Comparison of ENCODE assay signal across 17 cellular contexts in the genomic region with DNA sequence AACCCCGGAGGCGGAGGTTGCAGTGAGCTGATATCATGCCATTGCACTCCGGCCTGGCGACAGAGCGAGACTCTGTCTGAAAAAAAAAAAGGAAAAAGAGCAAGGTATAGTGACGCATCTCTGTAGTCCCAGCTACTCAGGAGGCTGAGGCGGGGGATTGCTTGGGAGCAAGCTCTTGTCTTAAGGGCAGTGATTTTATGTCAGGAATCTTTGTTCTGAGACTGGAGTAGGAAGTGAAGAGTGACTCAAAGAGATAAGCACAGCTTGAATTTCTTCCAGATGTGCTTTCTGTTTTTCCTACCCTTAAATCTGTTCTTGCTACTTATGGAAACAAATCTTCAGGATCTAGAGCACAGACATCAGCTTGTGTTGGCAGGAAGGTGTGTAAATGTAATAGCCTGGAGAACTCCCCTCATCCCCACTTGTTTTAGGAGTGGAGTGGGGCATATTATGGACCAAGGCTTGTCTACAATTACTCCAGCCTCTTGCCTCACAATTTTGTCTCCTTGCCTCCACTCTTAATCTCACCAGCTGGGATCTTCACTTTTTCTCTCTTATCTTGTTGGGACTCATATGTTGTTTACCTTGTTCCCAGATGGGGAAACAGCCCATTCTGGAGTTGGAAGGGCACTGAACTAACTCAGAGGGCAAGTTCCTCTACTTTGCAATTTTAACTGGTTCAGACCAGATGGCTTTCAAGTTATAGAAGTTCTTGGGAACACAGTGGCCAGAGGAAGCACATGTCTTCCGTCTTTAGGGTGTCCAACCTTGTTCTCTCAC. TPM values are rescaled to one million over a fixed set of nuclear protein-coding genes. Genes with fewer than 3 reads are reported as not detected.
DNase-seq lines count a peak whose midpoint lies in the region; ATAC-seq and TF ChIP-seq lines count a peak whose summit lies in the region.
"Had no signal": no experiment of that assay in that cellular context is flagged by ENCODE, and none has a peak within 500 bp of the region (broad histone marks: within the 10 kb centered on the region; RNA-seq: fewer than 3 reads in every experiment).

No MANE protein-coding gene starts in this region.

- DNase-seq in activated CD8-positive, alpha-beta memory T cell treated with anti-CD3 and anti-CD28 coated beads, Interleukin-2, amount 10 ng/mL, durations not matched to agents 7 days and 5 days = no peak
- no peak for DNase-seq in activated CD8-positive, alpha-beta memory T cell treated with anti-CD3 and anti-CD28 coated beads for 24 hours
- DNase-seq in T-cell = no peak
- peak; percentile 32 to 78 for DNase-seq in fibroblast of lung (ENCODE audit: low read depth in 2 of 2)
- no peak for DNase-seq in osteocyte (ENCODE audit: extremely low spot score, unreplicated experiment)
- DNase-seq in NCI-H748 (lab: John Stamatoyannopoulos, UW; ENCODE audit: unreplicated experiment) = no peak
- no peak for DNase-seq in HK-2 (ENCODE audit: unreplicated experiment)
- DNase-seq: activated CD4-positive, alpha-beta T cell treated with anti-CD3 and anti-CD28 coated beads for 48 hours; activated gamma-delta T cell; erythroblast; MV-4-11; pancreas; Peyer's patch; stimulated activated CD4-positive, alpha-beta T cell treated with anti-CD3 and anti-CD28 coated beads, Interleukin-12 subunit alpha, Interleukin-12 subunit beta, amount 100 ng/mL, for 4 hours; T-helper 1 cell; transverse colon had no signal

- H3K4me3 Mint-ChIP-seq in activated CD8-positive, alpha-beta memory T cell treated with anti-CD3 and anti-CD28 coated beads, Interleukin-2, amount 10 ng/mL, durations not matched to agents 7 days and 5 days = no peak overlapping the region
- H3K4me3 Mint-ChIP-seq in T-cell (no peak overlapping the region), osteocyte (ENCODE audit: unreplicated experiment) (no peak overlapping the region)

- H3K36me3 ChIP-seq in fibroblast of lung (ENCODE audit: control insufficient read depth, insufficient read depth, low read length) = peaks cover 18% of the 10 kb centered on the region

- H4K20me1 ChIP-seq in fibroblast of lung (ENCODE audit: control insufficient read depth, extremely low read depth, insufficient read depth, low read length) = no peaks in the 10 kb centered on the region

- no peak overlapping the region for H3K9ac ChIP-seq in fibroblast of lung (ENCODE audit: insufficient read depth, low read length)

- CTCF ChIA-PET in activated CD8-positive, alpha-beta memory T cell treated with anti-CD3 and anti-CD28 coated beads, Interleukin-2, amount 10 ng/mL, durations not matched to agents 7 days and 5 days (lab: Charles Lee) = interaction anchor here (1.7 to 2.2 kb wide), 2 partner anchors 9 to 10 kb away, joined by 4 to 11 read pairs; no protein-coding TSS in a partner anchor
- CTCF ChIA-PET in T-cell (lab: Charles Lee) = no interaction called here

- H3K27me3 Mint-ChIP-seq in activated CD8-positive, alpha-beta memory T cell treated with anti-CD3 and anti-CD28 coated beads, Interleukin-2, amount 10 ng/mL, durations not matched to agents 7 days and 5 days = no peaks in the 10 kb centered on the region
- H3K27me3 Mint-ChIP-seq in T-cell (no peaks in the 10 kb centered on the region), osteocyte (ENCODE audit: unreplicated experiment) (no peaks in the 10 kb centered on the region)

- peaks cover 5% of the 10 kb centered on the region for H3K4me1 ChIP-seq in fibroblast of lung (ENCODE audit: control insufficient read depth, extremely low read depth, insufficient read depth, low read length)

- TF ChIP-seq CTCF in fibroblast of lung (conservative IDR thresholded peaks at IDR 0.05 in 1 of 2, IDR thresholded peaks at IDR 0.05 in 1 of 2; ENCODE audit: low read depth in 1 of 2, low read length in 2 of 2) = no peak
- no peak for TF ChIP-seq CTCF in osteocyte (IDR thresholded peaks at IDR 0.05)

- no peak overlapping the region for H3K4me2 ChIP-seq in fibroblast of lung (ENCODE audit: extremely low read depth, insufficient read depth, low read length)

- peaks cover 61% of the 10 kb centered on the region for H3K36me3 Mint-ChIP-seq in activated CD8-positive, alpha-beta memory T cell treated with anti-CD3 and anti-CD28 coated beads, Interleukin-2, amount 10 ng/mL, durations not matched to agents 7 days and 5 days
- H3K36me3 Mint-ChIP-seq in T-cell = peaks cover 24% of the 10 kb centered on the region
- H3K36me3 Mint-ChIP-seq in osteocyte (ENCODE audit: unreplicated experiment) = peaks cover 56% of the 10 kb centered on the region

- peaks cover 43% of the 10 kb centered on the region for H3K4me1 Mint-ChIP-seq in activated CD8-positive, alpha-beta memory T cell treated with anti-CD3 and anti-CD28 coated beads, Interleukin-2, amount 10 ng/mL, durations not matched to agents 7 days and 5 days
- peaks cover 48 to 59% (median 50%) of the 10 kb centered on the region in 3 donors for H3K4me1 Mint-ChIP-seq in T-cell
- peaks cover 29% of the 10 kb centered on the region for H3K4me1 Mint-ChIP-seq in osteocyte (ENCODE audit: unreplicated experiment)

- no peak overlapping the region for H3K27ac ChIP-seq in fibroblast of lung (ENCODE audit: insufficient read depth, low read length)
- H3K27ac ChIP-seq: pancreas, Peyer's patch, transverse colon had no signal

- H3K27ac Mint-ChIP-seq in activated CD8-positive, alpha-beta memory T cell treated with anti-CD3 and anti-CD28 coated beads, Interleukin-2, amount 10 ng/mL, durations not matched to agents 7 days and 5 days = peak overlapping the region; percentile 38
- H3K27ac Mint-ChIP-seq in T-cell (peak overlapping the region; percentile 3 to 5), osteocyte (ENCODE audit: unreplicated experiment) (peak overlapping the region; percentile 27)

- no peak overlapping the region for H3K4me3 ChIP-seq in fibroblast of lung (replicated peaks in 1 of 4; ENCODE audit: control extremely low read depth in 1 of 4, insufficient read depth in 1 of 4, low read depth in 3 of 4, low read length in 4 of 4)
- H3K4me3 ChIP-seq: pancreas, Peyer's patch, transverse colon had no signal

- H3K27me3 ChIP-seq in fibroblast of lung (ENCODE audit: control insufficient read depth, insufficient read depth, low read length) = no peaks in the 10 kb centered on the region
- H3K27me3 ChIP-seq: pancreas, Peyer's patch, transverse colon had no signal

- H3K79me2 ChIP-seq in fibroblast of lung (ENCODE audit: control insufficient read depth, insufficient read depth, low read length) = peaks cover 70% of the 10 kb centered on the region

- H2AFZ ChIP-seq in fibroblast of lung (ENCODE audit: low read length) = no peak overlapping the region

- ATAC-seq in activated CD8-positive, alpha-beta memory T cell treated with anti-CD3 and anti-CD28 coated beads, Interleukin-2, amount 10 ng/mL, durations not matched to agents 7 days and 5 days = no peak
- no peak for ATAC-seq in T-cell (replicated peaks in 1 of 4)
- ATAC-seq in GM21390 (IDR thresholded peaks at IDR 0.05; ENCODE audit: unreplicated experiment) = no peak

- H3K9me3 ChIP-seq in fibroblast of lung (ENCODE audit: control insufficient read depth, insufficient read depth, low read depth, low read length) = no peaks in the 10 kb centered on the region
- H3K9me3 ChIP-seq: pancreas, Peyer's patch, transverse colon had no signal

- POLR2A ChIA-PET in T-cell (lab: Charles Lee) = no interaction called here

- H3K9me3 Mint-ChIP-seq in activated CD8-positive, alpha-beta memory T cell treated with anti-CD3 and anti-CD28 coated beads, Interleukin-2, amount 10 ng/mL, durations not matched to agents 7 days and 5 days (ENCODE audit: low read depth) = no peaks in the 10 kb centered on the region
- no peaks in the 10 kb centered on the region for H3K9me3 Mint-ChIP-seq in T-cell
- no peaks in the 10 kb centered on the region for H3K9me3 Mint-ChIP-seq in osteocyte (ENCODE audit: unreplicated experiment)

RNA-seq across cellular contexts. Expression of a gene that starts 7.5 kb away (rescaled TPM):
- 100 to 1,000 TPM; 132 to 172 TPM for total RNA-seq in activated CD8-positive, alpha-beta memory T cell treated with anti-CD3 and anti-CD28 coated beads, Interleukin-2, amount 10 ng/mL, durations not matched to agents 7 days and 5 days
- total RNA-seq in T-cell = 100 to 1,000 TPM in 3 of 5 donors, 10 to 100 TPM in 2; 86.4 to 129 (median 115) TPM
- total RNA-seq in fibroblast of lung = 313 and 384 TPM in 2 replicates
- 324 and 398 TPM in 2 replicates for polyA plus RNA-seq in fibroblast of lung
- polyA plus RNA-seq in fibroblast of lung (2012) = 235 and 252 TPM in 2 replicates
- polyA minus RNA-seq in fibroblast of lung (ENCODE audit: low replicate concordance) = 34.2 and 57.9 TPM in 2 replicates
- 285 and 304 TPM in 2 replicates for total RNA-seq in osteocyte

RNA-seq across cellular contexts. Expression of a gene that starts 10.0 kb away (rescaled TPM):
- total RNA-seq in activated CD8-positive, alpha-beta memory T cell treated with anti-CD3 and anti-CD28 coated beads, Interleukin-2, amount 10 ng/mL, durations not matched to agents 7 days and 5 days = 10 to 100 TPM; 46.8 to 51.0 TPM
- 10 to 100 TPM; 28.9 to 45.8 (median 41.8) TPM for total RNA-seq in T-cell
- total RNA-seq in fibroblast of lung = 13.9 and 14.9 TPM in 2 replicates
- polyA plus RNA-seq in fibroblast of lung = 11.2 and 17.5 TPM in 2 replicates
- polyA plus RNA-seq in fibroblast of lung (2012) = 8.6 and 12.2 TPM in 2 replicates
- polyA minus RNA-seq in fibroblast of lung (ENCODE audit: low replicate concordance) = 4.9 and 8.1 TPM in 2 replicates
- 19.3 and 21.6 TPM in 2 replicates for total RNA-seq in osteocyte

RNA-seq across cellular contexts. Expression of a gene that starts 41.6 kb away (rescaled TPM):
- 10 to 100 TPM; 60.3 to 76.4 TPM for total RNA-seq in activated CD8-positive, alpha-beta memory T cell treated with anti-CD3 and anti-CD28 coated beads, Interleukin-2, amount 10 ng/mL, durations not matched to agents 7 days and 5 days
- 10 to 100 TPM; 44.7 to 51.8 (median 47.0) TPM for total RNA-seq in T-cell
- 23.1 and 28.0 TPM in 2 replicates for total RNA-seq in fibroblast of lung
- polyA plus RNA-seq in fibroblast of lung = 36.1 and 44.6 TPM in 2 replicates
- polyA plus RNA-seq in fibroblast of lung (2012) = 35.5 and 35.9 TPM in 2 replicates
- 13.3 and 29.9 TPM in 2 replicates for polyA minus RNA-seq in fibroblast of lung (ENCODE audit: low replicate concordance)
- total RNA-seq in osteocyte = 45.8 and 47.6 TPM in 2 replicates

RNA-seq across cellular contexts. Expression of a gene that starts 41.7 kb away (rescaled TPM):
- total RNA-seq in activated CD8-positive, alpha-beta memory T cell treated with anti-CD3 and anti-CD28 coated beads, Interleukin-2, amount 10 ng/mL, durations not matched to agents 7 days and 5 days = 10 to 100 TPM; 46.1 to 49.6 TPM
- total RNA-seq in T-cell (10 to 100 TPM; 23.7 to 27.2 (median 24.9) TPM), fibroblast of lung (29.8 and 39.3 TPM in 2 replicates), osteocyte (29.5 and 29.7 TPM in 2 replicates)
- 56.3 and 70.1 TPM in 2 replicates for polyA plus RNA-seq in fibroblast of lung
- 30.1 and 34.3 TPM in 2 replicates for polyA plus RNA-seq in fibroblast of lung (2012)
- 10.5 and 13.7 TPM in 2 replicates for polyA minus RNA-seq in fibroblast of lung (ENCODE audit: low replicate concordance)

RNA-seq across cellular contexts. Expression of a gene that starts 58.4 kb away (rescaled TPM):
- 1 to 10 TPM; 1.5 TPM for total RNA-seq in activated CD8-positive, alpha-beta memory T cell treated with anti-CD3 and anti-CD28 coated beads, Interleukin-2, amount 10 ng/mL, durations not matched to agents 7 days and 5 days
- total RNA-seq in T-cell (1 to 10 TPM; 2.8 to 8.9 (median 6.1) TPM), fibroblast of lung (4.9 and 7.8 TPM in 2 replicates), osteocyte (34.2 and 35.1 TPM in 2 replicates)
- polyA plus RNA-seq in fibroblast of lung = 12.6 and 15.8 TPM in 2 replicates
- polyA plus RNA-seq in fibroblast of lung (2012) = 15.0 and 18.0 TPM in 2 replicates
- polyA minus RNA-seq in fibroblast of lung (ENCODE audit: low replicate concordance) = 12.4 and 20.9 TPM in 2 replicates

Comparison
In these comparisons a context has a peak if more than half of its experiments do, and no peak if none do; other contexts are left out.
1. DNase-seq: peak in fibroblast of lung (2 of 2); none in activated CD8-positive, alpha-beta memory T cell treated with anti-CD3 and anti-CD28 coated beads, Interleukin-2, amount 10 ng/mL, durations not matched to agents 7 days and 5 days (single experiment), activated CD8-positive, alpha-beta memory T cell treated with anti-CD3 and anti-CD28 coated beads for 24 hours (single experiment), T-cell (0 of 34), osteocyte (single experiment), NCI-H748 (single experiment) and HK-2 (single experiment).
2. Peak in every context shown above with its lines, with median percentiles within 50 percentile points of each other: H3K27ac Mint-ChIP-seq.